Comparison of ENCODE assay signal across 8 cellular contexts in genomic region chr10:86399879-86400704, GRCh38. TPM values are rescaled to one million over a fixed set of nuclear protein-coding genes. Genes with fewer than 3 reads are reported as not detected.
DNase-seq lines count a peak whose midpoint lies in the region; ATAC-seq and TF ChIP-seq lines count a peak whose summit lies in the region.

No MANE protein-coding gene starts in this region.

- no peaks in the 10 kb centered on the region for H3K36me3 Mint-ChIP-seq in T-cell

- peaks cover 15 to 22% (median 17%) of the 10 kb centered on the region in 3 donors for H3K4me1 Mint-ChIP-seq in T-cell

- H3K9me3 Mint-ChIP-seq in T-cell, result no peaks in the 10 kb centered on the region

- H3K36me3 ChIP-seq in prostate gland (no peaks in the 10 kb centered on the region), urinary bladder (ENCODE audit: insufficient read depth) (no peaks in the 10 kb centered on the region)

- TF ChIP-seq POLR2A in GM15510 (IDR thresholded peaks at IDR 0.05; ENCODE audit: borderline replicate concordance, extremely low read depth, insufficient read length) (peak; percentile 57), prostate gland (IDR thresholded peaks at IDR 0.05) (no peak)

- no peaks in the 10 kb centered on the region for H3K9me3 ChIP-seq in prostate gland

- under 1% methylated on average over 62 of the region's 90 CpGs for WGBS in prostate gland
- under 1% methylated on average over 89 of the region's 90 CpGs for WGBS in urinary bladder

- ATAC-seq in HG02884 (IDR thresholded peaks at IDR 0.05; ENCODE audit: unreplicated experiment) (peak; percentile 90), T-cell (replicated peaks in 1 of 4) (peak; percentile 87 to 91 (median 89)), left ventricle myocardium superior (peak; percentile 95)

- H3K27ac Mint-ChIP-seq in T-cell, result peak overlapping the region; percentile 89 to 93

- H3K27ac ChIP-seq in prostate gland (peak overlapping the region; percentile 74 to 82), urinary bladder (ENCODE audit: low read depth) (peak overlapping the region; percentile 1)

- no peaks in the 10 kb centered on the region for H3K27me3 Mint-ChIP-seq in T-cell

- H3K4me3 Mint-ChIP-seq in T-cell, result peak overlapping the region; percentile 82 to 88 (median 84)

- no peaks in the 10 kb centered on the region for H3K4me1 ChIP-seq in prostate gland (replicated peaks)
- no peaks in the 10 kb centered on the region for H3K4me1 ChIP-seq in urinary bladder (ENCODE audit: insufficient read depth)

- H3K27me3 ChIP-seq in prostate gland (replicated peaks; ENCODE audit: insufficient read depth), result no peaks in the 10 kb centered on the region

- TF ChIP-seq CTCF in prostate gland (IDR thresholded peaks at IDR 0.05), result peak; percentile 87 to 95 (median 91)

- intact Hi-C loops in left ventricle myocardium superior (cut with micrococcal nuclease), result loop anchor here (10.0 kb wide), 1 partner anchor 185 kb away; no protein-coding TSS in a partner anchor
- intact Hi-C loops in prostate gland (cut with DNase I), result loop anchor here (1.0 to 5.0 kb wide), 2 partner anchors 122 to 185 kb away; partner anchors contain the start of gene WAPL

- peak; percentile 97 for DNase-seq in NCI-H146 (lab: John Stamatoyannopoulos, UW)
- peak; percentile 80 to 96 (median 90) for DNase-seq in T-cell
- peak; percentile 83 for DNase-seq in amniotic stem cell (lab: John Stamatoyannopoulos, UW)
- DNase-seq in left ventricle myocardium superior, result peak; percentile 97
- DNase-seq in prostate gland (ENCODE audit: low spot score), result peak; percentile 93

- POLR2A ChIA-PET in T-cell (lab: Charles Lee), result interaction anchor here in 1 of 2 donors (2.6 kb wide), 1 partner anchor 13 kb away, joined by 5 read pairs; no protein-coding TSS in a partner anchor

- peak overlapping the region; percentile 44 to 59 for H3K4me3 ChIP-seq in prostate gland
- peak overlapping the region; percentile 56 for H3K4me3 ChIP-seq in urinary bladder (ENCODE audit: low read depth, low read length)

- CTCF ChIA-PET in T-cell (lab: Charles Lee), result interaction anchor here (0.5 to 3.2 kb wide), 20 partner anchors 11 to 788 kb away, joined by 3 to 40 read pairs (median 3); partner anchors contain the start of gene WAPL (in 1 of the 2)

RNA-seq across cellular contexts. Expression of gene GRID1, which starts 33.5 kb away (rescaled TPM):
- total RNA-seq in T-cell, result under 1 TPM in 1 of 5 donors, not detected in 4; 0.68 TPM
- 2.4 TPM for total RNA-seq in left ventricle myocardium superior
- 1 to 10 TPM; 1.0 to 10.0 TPM for total RNA-seq in prostate gland
- 3.9 TPM for total RNA-seq in urinary bladder
- polyA plus RNA-seq in urinary bladder, result 2.4 TPM

Comparison
In these comparisons a context has a peak if more than half of its experiments do, and no peak if none do; other contexts are left out.
1. Peak in every context shown above with its lines: DNase-seq, ATAC-seq, H3K4me3 ChIP-seq and H3K27ac ChIP-seq.